Comparison of ENCODE assay signal across 10 cellular contexts in the genomic region with DNA sequence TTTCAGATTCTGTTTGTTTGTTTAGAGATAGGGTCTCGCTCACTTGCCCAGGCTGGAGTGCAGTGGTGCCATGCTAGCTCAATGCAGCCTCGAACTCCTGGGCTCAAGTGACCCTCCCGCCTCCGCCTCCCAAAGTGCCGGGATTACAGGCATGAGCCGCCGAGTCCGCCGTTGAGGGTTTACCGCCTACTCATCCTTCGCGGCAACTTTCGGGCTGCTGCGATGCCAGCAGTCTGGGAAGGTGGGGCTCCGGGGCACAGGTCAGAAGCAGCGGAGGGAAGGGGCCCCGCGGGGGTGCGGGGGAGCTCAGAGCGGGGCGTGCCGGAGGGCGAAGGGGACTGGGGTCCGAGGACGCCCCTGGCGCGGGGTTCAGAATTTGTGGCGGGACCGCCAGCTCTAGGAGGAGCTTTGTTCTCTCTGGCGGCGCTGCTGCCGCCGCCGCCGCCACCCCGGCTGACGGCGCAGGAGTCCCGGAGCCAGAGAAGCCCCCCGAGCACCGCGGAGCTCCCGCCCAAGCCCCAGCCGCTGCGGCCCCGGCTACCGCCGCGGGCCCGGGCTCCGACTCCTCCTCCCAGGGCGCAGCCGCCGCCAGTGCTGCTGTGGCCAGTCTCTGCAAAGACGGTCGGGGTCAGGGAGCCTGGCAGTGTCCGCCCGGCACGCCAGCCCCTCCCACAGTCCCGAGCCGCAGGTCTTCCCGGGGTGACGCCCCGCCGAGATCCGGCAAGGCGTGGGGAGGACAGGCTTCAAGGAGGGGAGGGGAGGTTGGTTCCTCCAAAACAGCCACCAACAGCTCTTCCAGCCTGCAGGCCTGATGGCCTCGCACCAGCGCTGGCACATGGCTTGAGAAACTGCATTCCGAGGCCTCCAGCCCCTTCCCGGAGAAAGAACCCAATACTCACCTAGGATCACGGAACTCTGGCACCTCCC. TPM values are rescaled to one million over a fixed set of nuclear protein-coding genes. Genes with fewer than 3 reads are reported as not detected.
DNase-seq lines count a peak whose midpoint lies in the region; ATAC-seq and TF ChIP-seq lines count a peak whose summit lies in the region.
"Had no signal": no experiment of that assay in that cellular context is flagged by ENCODE, and none has a peak within 500 bp of the region (broad histone marks: within the 10 kb centered on the region; RNA-seq: fewer than 3 reads in every experiment).

No MANE protein-coding gene starts in this region.

- peaks cover 24 to 40% of the 10 kb centered on the region in 2 donors for H3K27me3 Mint-ChIP-seq in natural killer cell treated with Interleukin-12 subunit alpha and Interleukin-12 subunit beta and Interleukin-15 and Interleukin-18, amount 100 ng/mL, for 72 hours

- H3K9me3 Mint-ChIP-seq in natural killer cell treated with Interleukin-12 subunit alpha and Interleukin-12 subunit beta and Interleukin-15 and Interleukin-18, amount 100 ng/mL, for 72 hours: no peaks in the 10 kb centered on the region

- H3K36me3 Mint-ChIP-seq in natural killer cell treated with Interleukin-12 subunit alpha and Interleukin-12 subunit beta and Interleukin-15 and Interleukin-18, amount 100 ng/mL, for 72 hours: no peaks in the 10 kb centered on the region

- peak overlapping the region; percentile 23 for H3K4me3 ChIP-seq in cardiac muscle cell
- H3K4me3 ChIP-seq in coronary artery: peak overlapping the region; percentile 48
- no peak overlapping the region for H3K4me3 ChIP-seq in upper lobe of right lung
- no peak overlapping the region for H3K4me3 ChIP-seq in foreskin fibroblast (ENCODE audit: low read depth in 1 of 2, low read length in 2 of 2)

- peaks cover 0 to 9% of the 10 kb centered on the region in 2 donors for H3K4me1 Mint-ChIP-seq in natural killer cell treated with Interleukin-12 subunit alpha and Interleukin-12 subunit beta and Interleukin-15 and Interleukin-18, amount 100 ng/mL, for 72 hours (ENCODE audit: low read depth in 2 of 2)

- peaks cover 54% of the 10 kb centered on the region for H3K27me3 ChIP-seq in cardiac muscle cell
- H3K27me3 ChIP-seq in upper lobe of right lung: peaks cover 48% of the 10 kb centered on the region

- H3K9me3 ChIP-seq in cardiac muscle cell (ENCODE audit: low read depth) (no peaks in the 10 kb centered on the region), upper lobe of right lung (no peaks in the 10 kb centered on the region)

- ATAC-seq in natural killer cell treated with Interleukin-12 subunit alpha and Interleukin-12 subunit beta and Interleukin-15 and Interleukin-18, amount 100 ng/mL, for 72 hours: peak in 1 of 2 donors; percentile 53
- ATAC-seq in upper lobe of right lung (peak; percentile 32), HG02981 (IDR thresholded peaks at IDR 0.05; ENCODE audit: unreplicated experiment) (no peak)

- DNase-seq in cardiac muscle cell (ENCODE audit: low read depth in 1 of 2, low spot score in 1 of 2): peak in 1 of 2 donors; percentile 49
- DNase-seq in cardiac septum (ENCODE audit: low spot score): no peak
- no peak for DNase-seq in coronary artery (ENCODE audit: low spot score)
- no peak for DNase-seq in natural killer cell treated with Interleukin-12 subunit alpha and Interleukin-12 subunit beta and Interleukin-15 and Interleukin-18, amount 100 ng/mL, for 72 hours (ENCODE audit: low spot score)
- no peak for DNase-seq in upper lobe of right lung
- no peak for DNase-seq in UCSD-AML1 (lab: John Stamatoyannopoulos, UW; ENCODE audit: unreplicated experiment)
- DNase-seq in foreskin fibroblast: no peak
- DNase-seq: AML-193 had no signal

- H3K27ac ChIP-seq in cardiac muscle cell (no peak overlapping the region), coronary artery (no peak overlapping the region), upper lobe of right lung (no peak overlapping the region)

- TF ChIP-seq CTCF in cardiac muscle cell (IDR thresholded peaks at IDR 0.05; ENCODE audit: low read depth, low read length) (no peak), coronary artery (IDR thresholded peaks at IDR 0.05) (no peak), upper lobe of right lung (IDR thresholded peaks at IDR 0.05) (no peak), foreskin fibroblast (IDR thresholded peaks at IDR 0.05; ENCODE audit: low read depth, low read length) (no peak)

- no peak overlapping the region for H3K27ac Mint-ChIP-seq in natural killer cell treated with Interleukin-12 subunit alpha and Interleukin-12 subunit beta and Interleukin-15 and Interleukin-18, amount 100 ng/mL, for 72 hours

- intact Hi-C loops in cardiac septum (cut with DNase I) (no loop called here), upper lobe of right lung (cut with DNase I) (loop anchor here (10.0 kb wide), 1 partner anchor 141 kb away; no protein-coding TSS in a partner anchor)

- H3K4me3 Mint-ChIP-seq in natural killer cell treated with Interleukin-12 subunit alpha and Interleukin-12 subunit beta and Interleukin-15 and Interleukin-18, amount 100 ng/mL, for 72 hours: peak overlapping the region; percentile 52

- H3K36me3 ChIP-seq in cardiac muscle cell (no peaks in the 10 kb centered on the region), upper lobe of right lung (no peaks in the 10 kb centered on the region)

- no peaks in the 10 kb centered on the region for H3K4me1 ChIP-seq in cardiac muscle cell (ENCODE audit: low read depth)
- H3K4me1 ChIP-seq in upper lobe of right lung: peaks cover 6% of the 10 kb centered on the region

RNA-seq across cellular contexts. Expression of a gene that starts 10.9 kb away (rescaled TPM):
- not detected in 2 replicates for total RNA-seq in cardiac muscle cell
- polyA plus RNA-seq in cardiac muscle cell: not detected in 2 replicates
- not detected for total RNA-seq in cardiac septum
- total RNA-seq in natural killer cell treated with Interleukin-12 subunit alpha and Interleukin-12 subunit beta and Interleukin-15 and Interleukin-18, amount 100 ng/mL, for 72 hours: not detected
- total RNA-seq in upper lobe of right lung: not detected
- total RNA-seq: M059J had no signal

RNA-seq across cellular contexts. Expression of a gene that starts 34.0 kb away (rescaled TPM):
- total RNA-seq in cardiac muscle cell (not detected in 2 replicates), cardiac septum (not detected), upper lobe of right lung (3.5 TPM)
- not detected in 2 replicates for polyA plus RNA-seq in cardiac muscle cell
- not detected for total RNA-seq in natural killer cell treated with Interleukin-12 subunit alpha and Interleukin-12 subunit beta and Interleukin-15 and Interleukin-18, amount 100 ng/mL, for 72 hours
- total RNA-seq: M059J had no signal

Comparison
In these comparisons a context has a peak if more than half of its experiments do, and no peak if none do; other contexts are left out.
1. H3K4me3 ChIP-seq: peak in cardiac muscle cell (single experiment) and coronary artery (single experiment); none in upper lobe of right lung (single experiment) and foreskin fibroblast (0 of 2).